15 cellular contexts compared by ENCODE assay signal in the genomic region with DNA sequence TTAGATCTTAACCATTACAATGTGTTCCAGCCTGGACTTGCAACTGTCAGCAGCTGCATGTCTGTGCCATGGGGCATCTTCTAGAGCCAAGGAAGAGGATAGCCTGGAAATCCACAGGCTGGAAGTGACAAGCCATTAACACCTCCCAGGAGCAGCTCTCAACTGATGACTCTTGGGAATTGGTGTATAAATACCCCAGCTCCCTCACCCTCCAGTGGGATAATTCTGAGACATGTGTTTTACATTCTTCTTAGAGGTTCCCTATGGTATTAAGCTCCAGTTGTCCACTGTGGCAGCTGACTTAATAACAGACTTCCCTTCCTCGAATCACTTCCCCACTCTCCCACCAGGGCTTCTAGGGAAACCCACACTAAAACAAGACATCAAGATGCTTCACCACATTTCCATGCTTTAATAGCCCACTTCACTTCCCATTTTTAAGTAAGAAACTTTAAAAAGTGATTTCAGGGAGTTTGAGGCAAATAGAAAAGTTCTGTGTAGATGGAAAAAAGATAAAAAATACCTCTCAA.
"Had no signal": no experiment of that assay in that cellular context is flagged by ENCODE, and none has a peak within 500 bp of the region (broad histone marks: within the 10 kb centered on the region; RNA-seq: fewer than 3 reads in every experiment).

No MANE protein-coding gene starts in this region.

- DNase-seq: activated CD4-positive, alpha-beta T cell treated with anti-CD3 and anti-CD28 coated beads, Interleukin-2, amount 10 ng/mL, durations not matched to agents 24 days and 14 days; activated CD8-positive, alpha-beta memory T cell treated with anti-CD3 and anti-CD28 coated beads, Interleukin-2, amount 50 U/mL, for 4 hours; activated CD8-positive, alpha-beta T cell treated with anti-CD3 and anti-CD28 coated beads, Interleukin-2, amount 10 ng/mL, durations not matched to agents 7 days and 5 days; activated gamma-delta T cell treated with Interleukin-2 at 50 U/mL for 16 hours; activated T-cell treated with anti-CD3 and anti-CD28 coated beads, Interleukin-2, amount 50 U/mL, for 72 hours; amniotic stem cell; hippocampal formation; mesendoderm; nephron progenitor cell; occipital lobe; right cardiac atrium; stimulated activated CD4-positive, alpha-beta T cell treated with anti-CD3 and anti-CD28 coated beads, Interleukin-4, amount 100 ng/mL, for 4 hours; stimulated activated CD8-positive, alpha-beta memory T cell treated with anti-CD3 and anti-CD28 coated beads, Interleukin-4, amount 100 ng/mL, for 48 hours; upper lobe of left lung had no signal

- FAIRE-seq: endometrium had no signal
